8 cellular contexts compared by ENCODE assay signal in the genomic region with DNA sequence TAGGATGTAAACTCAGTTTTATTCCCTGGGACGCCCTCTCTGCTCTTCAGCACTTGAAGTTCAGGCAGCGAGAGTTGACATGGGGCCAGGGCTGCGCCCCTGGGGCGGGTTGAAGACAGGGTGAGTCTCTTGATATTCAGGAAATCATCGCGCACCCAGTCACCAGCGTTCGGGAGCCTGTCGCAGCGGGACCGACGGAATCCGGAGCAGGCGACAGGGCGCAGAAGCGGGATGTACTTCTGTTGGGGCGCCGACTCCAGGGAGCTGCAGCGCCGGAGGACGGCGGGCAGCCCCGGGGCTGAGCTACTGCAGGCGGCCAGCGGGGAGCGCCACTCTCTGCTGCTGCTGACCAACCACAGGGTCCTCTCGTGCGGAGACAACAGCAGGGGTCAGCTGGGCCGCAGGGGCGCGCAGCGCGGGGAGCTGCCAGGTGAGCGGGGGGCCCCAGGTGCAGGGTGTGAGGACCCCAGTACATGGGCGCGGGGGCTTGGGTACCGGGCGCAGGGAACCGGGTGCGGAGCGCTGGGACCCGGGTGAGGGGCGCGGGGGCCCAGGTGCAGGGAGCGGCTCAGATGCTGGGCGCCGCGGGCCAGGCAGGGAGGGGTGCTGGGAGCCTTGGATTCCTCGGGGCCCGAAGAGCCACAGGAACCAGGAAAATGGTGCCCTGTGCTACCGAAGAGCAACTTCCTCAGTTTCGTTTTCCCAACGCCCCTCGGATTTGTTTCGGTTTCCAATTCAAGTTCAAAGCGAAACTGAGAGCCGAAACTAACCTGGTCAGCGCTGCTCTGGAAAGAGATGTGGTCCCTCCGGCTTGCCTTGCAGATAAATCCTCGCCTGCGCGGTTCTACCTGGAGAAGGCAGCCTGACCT. TPM values are rescaled to one million over a fixed set of nuclear protein-coding genes. Genes with fewer than 3 reads are reported as not detected.
DNase-seq lines count a peak whose midpoint lies in the region; ATAC-seq, FAIRE-seq and TF ChIP-seq lines count a peak whose summit lies in the region.

A gene (plus strand): TSS at position 162 of the 869 bp plus-strand sequence. CDS start 70 bp downstream, at position 232.

- intact Hi-C loops in endothelial cell of umbilical vein (cut with micrococcal nuclease), result loop anchor here (1.0 to 2.0 kb wide), 4 partner anchors 77 to 160 kb away; a partner anchor contains a TSS

- peak within 1 kb of the TSS; percentile 76 to 91 (median 89) for H3K4me3 ChIP-seq in endothelial cell of umbilical vein (replicated peaks in 1 of 3; ENCODE audit: insufficient read depth in 1 of 3, low read depth in 1 of 3, low read length in 3 of 3)

- no peaks in the 10 kb centered on the region for H3K9me1 ChIP-seq in endothelial cell of umbilical vein (replicated peaks; ENCODE audit: control insufficient read depth, extremely low read depth, insufficient read depth, low read length)

- POLR2A ChIA-PET in endothelial cell of umbilical vein (lab: Charles Lee), result interaction anchor here (1.0 kb wide), 1 partner anchor 12 kb away, joined by 3 read pairs; no protein-coding TSS in a partner anchor

- FAIRE-seq in endothelial cell of umbilical vein (lab: Jason Lieb, UNC), result peak; percentile 93

- DNase-seq in CMK (ENCODE audit: low read depth) (peak; percentile 15), NOMO-1 treated with dmso at 0.1 percent for 144 hours (lab: John Stamatoyannopoulos, UW; ENCODE audit: unreplicated experiment) (peak; percentile 91), endothelial cell of umbilical vein (ENCODE audit: low read depth, low spot score) (peak; percentile 81), mesothelial cell of epicardium (ENCODE audit: low spot score in 2 of 2, unreplicated experiment in 2 of 2) (peak; percentile 38 to 76)
- DNase-seq in activated CD8-positive, alpha-beta memory T cell treated with anti-CD3 and anti-CD28 coated beads, Interleukin-2, amount 50 U/mL, for 4 hours, result peak; percentile 65
- peak; percentile 42 to 75 for DNase-seq in stimulated activated CD8-positive, alpha-beta memory T cell treated with anti-CD3 and anti-CD28 coated beads, Interleukin-15, amount 100 ng/mL, for 4 hours (ENCODE audit: low read depth in 2 of 2)

- H3K4me1 ChIP-seq in endothelial cell of umbilical vein (ENCODE audit: control insufficient read depth, extremely low read depth, insufficient read depth, low read length), result peaks cover 3% of the 10 kb centered on the region

- TF ChIP-seq POLR2A in endothelial cell of umbilical vein (IDR thresholded peaks at IDR 0.05; ENCODE audit: low read depth, low read length), result no peak

- H3K27ac Mint-ChIP-seq in mesothelial cell of epicardium, result peak within 1 kb of the TSS; percentile 98

- peaks cover 8% of the 10 kb centered on the region for H3K27me3 Mint-ChIP-seq in mesothelial cell of epicardium (ENCODE audit: low read depth)

- peaks cover 0 to 3% of the 10 kb centered on the region in 2 experiments for H3K27me3 ChIP-seq in endothelial cell of umbilical vein (ENCODE audit: control insufficient read depth in 2 of 2, insufficient read depth in 2 of 2, low read length in 2 of 2)

- no peaks in the 10 kb centered on the region for H3K79me2 ChIP-seq in endothelial cell of umbilical vein (ENCODE audit: control insufficient read depth, insufficient read depth, low read length)

- no TSS peak for BruUV-seq in endothelial cell of umbilical vein (replicated peaks; lab: Mats Ljungman, UMichigan)

- H3K36me3 ChIP-seq in endothelial cell of umbilical vein (ENCODE audit: control insufficient read depth in 2 of 2, extremely low read depth in 1 of 2, insufficient read depth in 2 of 2, low read length in 2 of 2), result no peaks in the 10 kb centered on the region

- peak within 1 kb of the TSS; percentile 69 for H3K9ac ChIP-seq in endothelial cell of umbilical vein (replicated peaks; ENCODE audit: extremely low read depth, insufficient read depth, low read length)

- H3K4me2 ChIP-seq in endothelial cell of umbilical vein (ENCODE audit: insufficient read depth, low read length), result peak within 1 kb of the TSS; percentile 92

- peak within 1 kb of the TSS; percentile 81 for H3K4me3 Mint-ChIP-seq in mesothelial cell of epicardium

- no peaks in the 10 kb centered on the region for H3K9me3 ChIP-seq in endothelial cell of umbilical vein (replicated peaks; ENCODE audit: control insufficient read depth, insufficient read depth, low read length)

- peaks cover 4% of the 10 kb centered on the region for H3K4me1 Mint-ChIP-seq in mesothelial cell of epicardium

- ATAC-seq in GM19452 (IDR thresholded peaks at IDR 0.05; ENCODE audit: unreplicated experiment), result peak; percentile 67
- ATAC-seq in HG03575 (IDR thresholded peaks at IDR 0.05; ENCODE audit: extremely low read depth, insufficient number of reproducible peaks, low FRiP score, unreplicated experiment), result peak; percentile 57

- H4K20me1 ChIP-seq in endothelial cell of umbilical vein (replicated peaks; ENCODE audit: control insufficient read depth, extremely low read depth, insufficient read depth, low read length), result no peaks in the 10 kb centered on the region

- peak within 1 kb of the TSS; percentile 99 for H2AFZ ChIP-seq in endothelial cell of umbilical vein (ENCODE audit: low read depth, low read length)

- H3K36me3 Mint-ChIP-seq in mesothelial cell of epicardium, result peaks cover 9% of the 10 kb centered on the region

- TF ChIP-seq CTCF in endothelial cell of umbilical vein (IDR thresholded peaks at IDR 0.05; ENCODE audit: extremely low read depth in 1 of 2, insufficient read depth in 1 of 2, low read depth in 1 of 2, low read length in 2 of 2), result peak; percentile 72 to 91
- TF ChIP-seq CTCF in mesothelial cell of epicardium (IDR thresholded peaks at IDR 0.05; ENCODE audit: unreplicated experiment), result peak; percentile 65

- peaks cover 3% of the 10 kb centered on the region for H3K9me3 Mint-ChIP-seq in mesothelial cell of epicardium

- dilution Hi-C loops in endothelial cell of umbilical vein (cut with MboI; ENCODE audit: extremely low pct_ligation_motif_present, low sequenced_read_pairs), result no loop called here

- CTCF ChIA-PET in endothelial cell of umbilical vein (lab: Charles Lee), result interaction anchor here (0.6 to 1.5 kb wide), 23 partner anchors 9 to 346 kb away, joined by 3 to 41 read pairs (median 4); a partner anchor contains a TSS

- peak within 1 kb of the TSS; percentile 61 for H3K27ac ChIP-seq in endothelial cell of umbilical vein (ENCODE audit: insufficient read depth, low read depth, low read length)

TF ChIP-seq in endothelial cell of umbilical vein, 7 proteins besides CTCF, POLR2A, EP300 and RAD21:
- TF ChIP-seq GATA2 (IDR thresholded peaks at IDR 0.05; ENCODE audit: insufficient read depth, insufficient read length, low read depth, low read length) (no peak), POLR2AphosphoS5 (IDR thresholded peaks at IDR 0.05; ENCODE audit: insufficient read depth, low read depth, low read length) (no peak)

RNA-seq across cellular contexts. Expression of the gene that starts here (rescaled TPM):
- total RNA-seq in endothelial cell of umbilical vein (4.1 and 5.0 TPM in 2 replicates), mesothelial cell of epicardium (18.7 to 22.4 TPM (median 21.1 TPM) in 3 replicates)
- 1.9 and 2.1 TPM in 2 replicates for polyA plus RNA-seq in endothelial cell of umbilical vein
- polyA plus RNA-seq in endothelial cell of umbilical vein (2011; cell fraction: cytosol; rRNA removed), result 2.3 and 2.6 TPM in 2 replicates
- 3.4 and 5.1 TPM in 2 replicates for polyA plus RNA-seq in endothelial cell of umbilical vein (2011; cell fraction: nucleus; rRNA removed)
- 2.0 and 3.7 TPM in 2 replicates for polyA plus RNA-seq in endothelial cell of umbilical vein (2012)
- 4.7 and 6.3 TPM in 2 replicates for polyA minus RNA-seq in endothelial cell of umbilical vein
- 3.9 TPM for polyA minus RNA-seq in endothelial cell of umbilical vein (2011; cell fraction: cytosol; rRNA and poly(A)+ RNA removed)
- polyA minus RNA-seq in endothelial cell of umbilical vein (2011; cell fraction: nucleus; rRNA and poly(A)+ RNA removed), result 5.9 and 7.4 TPM in 2 replicates

Comparison
In these comparisons a context has a peak if more than half of its experiments do, and no peak if none do; other contexts are left out.
1. Peak in every context shown above with its lines: DNase-seq, ATAC-seq, H3K4me3 ChIP-seq and H3K27ac ChIP-seq.
2. DNase-seq: peak in every context shown above with its lines; median percentile 91 in NOMO-1 treated with dmso at 0.1 percent for 144 hours; 81 in endothelial cell of umbilical vein; 65 in activated CD8-positive, alpha-beta memory T cell treated with anti-CD3 and anti-CD28 coated beads, Interleukin-2, amount 50 U/mL, for 4 hours; 58 in stimulated activated CD8-positive, alpha-beta memory T cell treated with anti-CD3 and anti-CD28 coated beads, Interleukin-15, amount 100 ng/mL, for 4 hours; 57 in mesothelial cell of epicardium; 15 in CMK.